ENCODE assay signal across 21 cellular contexts in the genomic region with DNA sequence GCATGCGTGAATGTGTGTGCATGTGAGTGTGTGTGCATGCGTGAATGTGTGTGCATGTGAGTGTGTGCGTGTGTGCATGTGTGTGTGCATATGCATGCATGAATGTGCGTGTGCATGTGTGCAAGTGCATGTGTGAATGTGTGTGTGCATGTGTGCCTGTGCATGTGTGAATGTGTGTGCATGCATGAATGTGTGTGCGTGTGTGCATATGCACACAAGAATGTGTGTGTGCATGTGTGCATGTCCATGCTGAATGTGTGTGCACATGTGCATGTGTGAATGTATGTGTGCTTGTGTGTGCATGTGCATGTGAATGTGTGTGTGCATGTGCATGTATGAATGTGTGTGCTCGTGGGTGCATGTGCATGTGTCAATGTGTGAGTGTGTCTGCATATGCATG.
"Had no signal": no experiment of that assay in that cellular context is flagged by ENCODE, and none has a peak within 500 bp of the region (broad histone marks: within the 10 kb centered on the region; RNA-seq: fewer than 3 reads in every experiment).

No MANE protein-coding gene starts in this region.

- H3K27me3 ChIP-seq: thyroid gland had no signal

- H3K9ac ChIP-seq: neural progenitor cell had no signal

- FAIRE-seq: frontal cortex, pancreas had no signal

- H3K4me2 ChIP-seq: neural progenitor cell, smooth muscle cell had no signal

- H3K4me1 ChIP-seq: uterus had no signal

- H3K27ac ChIP-seq: coronary artery, heart left ventricle, left ventricle myocardium inferior, lower lobe of right lung, neural progenitor cell, pancreas, suprapubic skin, thyroid gland, upper lobe of left lung, uterus had no signal

- H3K4me3 ChIP-seq: coronary artery, heart left ventricle, left ventricle myocardium inferior, lower lobe of right lung, neural progenitor cell, pancreas, smooth muscle cell, suprapubic skin, thyroid gland, upper lobe of left lung, uterus had no signal

- H3K36me3 ChIP-seq: heart left ventricle, left ventricle myocardium inferior, lower lobe of right lung, neural progenitor cell, pancreas, suprapubic skin, thyroid gland, upper lobe of left lung, uterus had no signal

- H3K9me3 ChIP-seq: lower lobe of right lung, pancreas, suprapubic skin, thyroid gland, upper lobe of left lung, uterus had no signal

- ATAC-seq: esophagus mucosa; heart left ventricle; lower lobe of right lung; natural killer cell treated with Interleukin-12 subunit alpha and Interleukin-12 subunit beta and Interleukin-15 and Interleukin-18, amount 100 ng/mL, for 72 hours; pancreas; right cardiac atrium had no signal

- H2AFZ ChIP-seq: neural progenitor cell had no signal

- DNase-seq: effector CD4-positive, alpha-beta T cell; islet precursor cell; left ventricle myocardium inferior; lower lobe of right lung; midbrain; occipital lobe; pancreas; right cardiac atrium; stimulated activated CD4-positive, alpha-beta T cell treated with anti-CD3 and anti-CD28 coated beads, Interleukin-2, amount 100 ng/mL, for 48 hours; stimulated activated naive CD4-positive, alpha-beta T cell treated with Interleukin-2 at 50 U/mL for 16 hours; thyroid gland; upper lobe of left lung; uterus had no signal
